In the genomic region with DNA sequence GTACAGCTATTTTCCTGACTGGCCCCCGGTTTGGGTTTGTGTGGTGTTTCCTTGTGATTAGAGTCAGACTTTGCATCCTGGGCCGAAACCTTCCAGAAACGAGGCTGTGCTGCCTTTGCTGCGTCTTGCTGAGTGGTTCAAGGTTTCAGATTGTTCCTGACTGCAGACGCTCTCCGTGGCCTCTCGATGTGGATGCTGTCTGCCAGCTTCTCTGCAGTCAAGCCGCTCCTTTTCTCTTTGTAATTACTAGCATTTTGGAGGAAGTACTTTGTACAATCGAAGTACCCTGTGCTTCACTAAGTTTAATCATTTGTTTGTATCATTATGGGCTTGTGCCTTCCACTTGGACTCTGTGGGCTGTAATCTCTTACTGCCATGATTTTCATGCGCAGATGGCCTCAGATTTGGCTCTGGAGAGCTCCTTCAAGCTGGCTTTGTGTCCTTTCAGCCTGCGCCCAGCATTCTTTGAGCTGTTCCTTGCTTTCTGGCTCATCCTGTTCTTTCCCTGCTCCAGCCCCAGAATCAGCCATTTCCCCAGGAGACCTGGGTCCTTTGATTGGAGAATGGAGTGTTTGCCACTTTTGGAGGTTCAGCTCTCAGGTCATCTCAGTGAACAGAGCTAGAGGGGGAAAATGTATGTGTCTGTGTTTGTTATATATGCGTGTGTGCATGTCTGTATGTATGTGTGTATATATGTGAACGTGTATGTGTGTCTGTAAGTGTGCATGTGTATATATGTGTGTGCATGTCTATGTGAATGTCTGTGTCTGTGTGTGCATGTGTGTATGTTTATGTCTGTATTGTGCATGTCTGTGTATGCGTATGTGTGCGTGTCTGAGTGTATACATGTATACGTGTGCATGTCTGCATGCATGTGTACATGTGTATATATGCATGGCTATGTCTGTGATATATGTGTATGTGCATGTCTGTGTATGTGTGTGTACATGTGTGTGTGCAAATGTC, we compare ENCODE assay signal across 1 cellular context.
TF ChIP-seq lines count a peak whose summit lies in the region.

No MANE protein-coding gene starts in this region.

TF ChIP-seq in SK-N-SH, 30 proteins besides CTCF, POLR2A, EP300 and RAD21:
- TF ChIP-seq, protein P1, sequence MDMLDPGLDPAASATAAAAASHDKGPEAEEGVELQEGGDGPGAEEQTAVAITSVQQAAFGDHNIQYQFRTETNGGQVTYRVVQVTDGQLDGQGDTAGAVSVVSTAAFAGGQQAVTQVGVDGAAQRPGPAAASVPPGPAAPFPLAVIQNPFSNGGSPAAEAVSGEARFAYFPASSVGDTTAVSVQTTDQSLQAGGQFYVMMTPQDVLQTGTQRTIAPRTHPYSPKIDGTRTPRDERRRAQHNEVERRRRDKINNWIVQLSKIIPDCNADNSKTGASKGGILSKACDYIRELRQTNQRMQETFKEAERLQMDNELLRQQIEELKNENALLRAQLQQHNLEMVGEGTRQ (IDR thresholded peaks at IDR 0.05; ENCODE audit: borderline replicate concordance, low read depth, low read length): no peak
- no peak for TF ChIP-seq TEAD4 (IDR thresholded peaks at IDR 0.05; ENCODE audit: borderline replicate concordance, insufficient read depth)
- TF ChIP-seq EZH2phosphoT487 (IDR thresholded peaks at IDR 0.05; ENCODE audit: borderline replicate concordance, low read depth): no peak
- TF ChIP-seq FOXM1 (IDR thresholded peaks at IDR 0.05; ENCODE audit: low read depth): no peak
- TF ChIP-seq, protein P2, sequence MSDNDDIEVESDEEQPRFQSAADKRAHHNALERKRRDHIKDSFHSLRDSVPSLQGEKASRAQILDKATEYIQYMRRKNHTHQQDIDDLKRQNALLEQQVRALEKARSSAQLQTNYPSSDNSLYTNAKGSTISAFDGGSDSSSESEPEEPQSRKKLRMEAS (IDR thresholded peaks at IDR 0.05; ENCODE audit: low read depth): no peak
- TF ChIP-seq RCOR1 (IDR thresholded peaks at IDR 0.05; ENCODE audit: low read length): no peak
- TF ChIP-seq, protein P3, sequence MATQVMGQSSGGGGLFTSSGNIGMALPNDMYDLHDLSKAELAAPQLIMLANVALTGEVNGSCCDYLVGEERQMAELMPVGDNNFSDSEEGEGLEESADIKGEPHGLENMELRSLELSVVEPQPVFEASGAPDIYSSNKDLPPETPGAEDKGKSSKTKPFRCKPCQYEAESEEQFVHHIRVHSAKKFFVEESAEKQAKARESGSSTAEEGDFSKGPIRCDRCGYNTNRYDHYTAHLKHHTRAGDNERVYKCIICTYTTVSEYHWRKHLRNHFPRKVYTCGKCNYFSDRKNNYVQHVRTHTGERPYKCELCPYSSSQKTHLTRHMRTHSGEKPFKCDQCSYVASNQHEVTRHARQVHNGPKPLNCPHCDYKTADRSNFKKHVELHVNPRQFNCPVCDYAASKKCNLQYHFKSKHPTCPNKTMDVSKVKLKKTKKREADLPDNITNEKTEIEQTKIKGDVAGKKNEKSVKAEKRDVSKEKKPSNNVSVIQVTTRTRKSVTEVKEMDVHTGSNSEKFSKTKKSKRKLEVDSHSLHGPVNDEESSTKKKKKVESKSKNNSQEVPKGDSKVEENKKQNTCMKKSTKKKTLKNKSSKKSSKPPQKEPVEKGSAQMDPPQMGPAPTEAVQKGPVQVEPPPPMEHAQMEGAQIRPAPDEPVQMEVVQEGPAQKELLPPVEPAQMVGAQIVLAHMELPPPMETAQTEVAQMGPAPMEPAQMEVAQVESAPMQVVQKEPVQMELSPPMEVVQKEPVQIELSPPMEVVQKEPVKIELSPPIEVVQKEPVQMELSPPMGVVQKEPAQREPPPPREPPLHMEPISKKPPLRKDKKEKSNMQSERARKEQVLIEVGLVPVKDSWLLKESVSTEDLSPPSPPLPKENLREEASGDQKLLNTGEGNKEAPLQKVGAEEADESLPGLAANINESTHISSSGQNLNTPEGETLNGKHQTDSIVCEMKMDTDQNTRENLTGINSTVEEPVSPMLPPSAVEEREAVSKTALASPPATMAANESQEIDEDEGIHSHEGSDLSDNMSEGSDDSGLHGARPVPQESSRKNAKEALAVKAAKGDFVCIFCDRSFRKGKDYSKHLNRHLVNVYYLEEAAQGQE (IDR thresholded peaks at IDR 0.05; ENCODE audit: low read depth, low read length): no peak
- TF ChIP-seq SMC3 (IDR thresholded peaks at IDR 0.05; ENCODE audit: low read depth, low read length): no peak
- TF ChIP-seq ELF1 (IDR thresholded peaks at IDR 0.05): no peak
- no peak for TF ChIP-seq RFX5 (IDR thresholded peaks at IDR 0.05; ENCODE audit: low read length)
- no peak for TF ChIP-seq TAF1 (IDR thresholded peaks at IDR 0.05; ENCODE audit: borderline replicate concordance, low read depth, low read length)
- TF ChIP-seq, protein P4, sequence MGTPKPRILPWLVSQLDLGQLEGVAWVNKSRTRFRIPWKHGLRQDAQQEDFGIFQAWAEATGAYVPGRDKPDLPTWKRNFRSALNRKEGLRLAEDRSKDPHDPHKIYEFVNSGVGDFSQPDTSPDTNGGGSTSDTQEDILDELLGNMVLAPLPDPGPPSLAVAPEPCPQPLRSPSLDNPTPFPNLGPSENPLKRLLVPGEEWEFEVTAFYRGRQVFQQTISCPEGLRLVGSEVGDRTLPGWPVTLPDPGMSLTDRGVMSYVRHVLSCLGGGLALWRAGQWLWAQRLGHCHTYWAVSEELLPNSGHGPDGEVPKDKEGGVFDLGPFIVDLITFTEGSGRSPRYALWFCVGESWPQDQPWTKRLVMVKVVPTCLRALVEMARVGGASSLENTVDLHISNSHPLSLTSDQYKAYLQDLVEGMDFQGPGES (IDR thresholded peaks at IDR 0.05; ENCODE audit: low read depth, low read length): no peak
- no peak for TF ChIP-seq POLR2AphosphoS5 (IDR thresholded peaks at IDR 0.05; ENCODE audit: low read depth, low read length)
- TF ChIP-seq YY1 (IDR thresholded peaks at IDR 0.05; ENCODE audit: low read depth): no peak
- no peak for TF ChIP-seq SIN3A (IDR thresholded peaks at IDR 0.05; ENCODE audit: borderline replicate concordance, low read depth, low read length)
- TF ChIP-seq, protein P5, sequence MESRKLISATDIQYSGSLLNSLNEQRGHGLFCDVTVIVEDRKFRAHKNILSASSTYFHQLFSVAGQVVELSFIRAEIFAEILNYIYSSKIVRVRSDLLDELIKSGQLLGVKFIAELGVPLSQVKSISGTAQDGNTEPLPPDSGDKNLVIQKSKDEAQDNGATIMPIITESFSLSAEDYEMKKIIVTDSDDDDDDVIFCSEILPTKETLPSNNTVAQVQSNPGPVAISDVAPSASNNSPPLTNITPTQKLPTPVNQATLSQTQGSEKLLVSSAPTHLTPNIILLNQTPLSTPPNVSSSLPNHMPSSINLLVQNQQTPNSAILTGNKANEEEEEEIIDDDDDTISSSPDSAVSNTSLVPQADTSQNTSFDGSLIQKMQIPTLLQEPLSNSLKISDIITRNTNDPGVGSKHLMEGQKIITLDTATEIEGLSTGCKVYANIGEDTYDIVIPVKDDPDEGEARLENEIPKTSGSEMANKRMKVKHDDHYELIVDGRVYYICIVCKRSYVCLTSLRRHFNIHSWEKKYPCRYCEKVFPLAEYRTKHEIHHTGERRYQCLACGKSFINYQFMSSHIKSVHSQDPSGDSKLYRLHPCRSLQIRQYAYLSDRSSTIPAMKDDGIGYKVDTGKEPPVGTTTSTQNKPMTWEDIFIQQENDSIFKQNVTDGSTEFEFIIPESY (IDR thresholded peaks at IDR 0.05; ENCODE audit: borderline replicate concordance, low read depth): no peak
- no peak for TF ChIP-seq JUND (IDR thresholded peaks at IDR 0.05)
- TF ChIP-seq, protein P6, sequence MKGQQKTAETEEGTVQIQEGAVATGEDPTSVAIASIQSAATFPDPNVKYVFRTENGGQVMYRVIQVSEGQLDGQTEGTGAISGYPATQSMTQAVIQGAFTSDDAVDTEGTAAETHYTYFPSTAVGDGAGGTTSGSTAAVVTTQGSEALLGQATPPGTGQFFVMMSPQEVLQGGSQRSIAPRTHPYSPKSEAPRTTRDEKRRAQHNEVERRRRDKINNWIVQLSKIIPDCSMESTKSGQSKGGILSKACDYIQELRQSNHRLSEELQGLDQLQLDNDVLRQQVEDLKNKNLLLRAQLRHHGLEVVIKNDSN (IDR thresholded peaks at IDR 0.05; ENCODE audit: borderline replicate concordance, low read depth): no peak
- TF ChIP-seq FOSL2 (IDR thresholded peaks at IDR 0.05; ENCODE audit: borderline replicate concordance, low read depth): no peak
TF ChIP-seq in SK-N-SH: peak in this region for 0.
